In the genomic region with DNA sequence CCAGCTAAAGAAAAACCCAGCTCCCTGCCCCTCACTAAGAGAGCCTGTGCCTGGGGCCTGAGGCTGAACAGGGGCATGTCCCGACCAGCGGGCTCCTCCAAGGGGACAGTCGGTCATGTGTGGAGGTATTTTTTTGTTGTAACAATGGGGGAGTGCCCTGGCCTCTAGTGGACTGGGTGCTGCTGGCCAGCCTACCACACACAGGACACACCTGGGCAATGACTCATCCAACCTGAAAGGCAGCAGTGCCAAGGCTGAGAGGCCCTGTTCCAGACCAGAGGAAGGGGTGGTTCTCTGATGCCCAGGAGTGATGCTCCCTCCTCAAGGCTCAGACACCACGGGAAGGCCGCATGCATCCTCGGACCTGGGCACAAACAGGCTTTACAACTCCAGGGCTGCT, we compare ENCODE assay signal across 32 cellular contexts.
"Had no signal": no experiment of that assay in that cellular context is flagged by ENCODE, and none has a peak within 500 bp of the region (broad histone marks: within the 10 kb centered on the region; RNA-seq: fewer than 3 reads in every experiment).

No MANE protein-coding gene starts in this region.

- H3K4me1 Mint-ChIP-seq: activated B cell treated with CpG ODN at 0.5 μM for 24 hours; activated CD4-positive, alpha-beta T cell treated with anti-CD3 and anti-CD28 coated beads, Interleukin-2, amount 10 ng/mL, durations not matched to agents 24 days and 14 days; activated CD8-positive, alpha-beta memory T cell treated with anti-CD3 and anti-CD28 coated beads, Interleukin-2, amount 10 ng/mL, durations not matched to agents 7 days and 5 days; T-helper 17 cell had no signal

- ATAC-seq: activated CD8-positive, alpha-beta memory T cell treated with anti-CD3 and anti-CD28 coated beads, Interleukin-2, amount 10 ng/mL, durations not matched to agents 7 days and 5 days; Panc1; T-helper 17 cell had no signal

- H3K4me3 ChIP-seq: cardiac muscle cell, MG63 had no signal

- H3K9me3 ChIP-seq: MG63 had no signal

- DNase-seq: activated B cell treated with CpG ODN at 0.5 μM for 24 hours; activated CD4-positive, alpha-beta T cell treated with anti-CD3 and anti-CD28 coated beads for 1 hour; activated CD4-positive, alpha-beta T cell treated with anti-CD3 and anti-CD28 coated beads, Interleukin-2, amount 10 ng/mL, durations not matched to agents 24 days and 14 days; activated CD4-positive, alpha-beta T cell treated with anti-CD3 and anti-CD28 coated beads, Interleukin-2, amount 50 U/mL, for 48 hours; activated CD8-positive, alpha-beta memory T cell treated with anti-CD3 and anti-CD28 coated beads, Interleukin-2, amount 10 ng/mL, durations not matched to agents 7 days and 5 days; activated gamma-delta T cell; activated naive CD4-positive, alpha-beta T cell treated with anti-CD3 and anti-CD28 coated beads for 36 hours; activated T-cell treated with anti-CD3 and anti-CD28 coated beads, Interleukin-2, amount 50 U/mL, for 24 hours; amygdala; KG1; MG63; MV-4-11; NCI-H1092 treated with DMSO at 0.1 percent for 48 hours; NCI-H1417 treated with DMSO at 0.1 percent for 48 hours; NCI-H1694; NCI-H2029; NCI-H345; NCI-H510A; NCI-H69; NK-92 treated with Interleukin-12 subunit alpha and Interleukin-12 subunit beta, amount 100 ng/mL, for 24 hours; OCI-M1; SHP77 treated with DMSO at 0.1 percent for 48 hours; T-helper 17 cell; T1000 had no signal

- H3K4me3 Mint-ChIP-seq: activated B cell treated with CpG ODN at 0.5 μM for 24 hours; activated CD4-positive, alpha-beta T cell treated with anti-CD3 and anti-CD28 coated beads, Interleukin-2, amount 10 ng/mL, durations not matched to agents 24 days and 14 days; activated CD8-positive, alpha-beta memory T cell treated with anti-CD3 and anti-CD28 coated beads, Interleukin-2, amount 10 ng/mL, durations not matched to agents 7 days and 5 days; activated naive CD4-positive, alpha-beta T cell treated with anti-CD3 and anti-CD28 coated beads for 36 hours; activated naive CD8-positive, alpha-beta T cell; activated T-cell treated with anti-CD3 and anti-CD28 coated beads, Interleukin-2, amount 50 U/mL, for 24 hours; activated T-helper 1 cell treated with anti-CD3 and anti-CD28 coated beads, Interleukin-12 subunit alpha, Interleukin-12 subunit beta, Interleukin-2, Interleukin-4 antibody, amounts not matched to agents 30 ng/mL and 10 ng/mL and 1 ng/mL, durations not matched to agents 14 hours and 24 hours and 36 hours; IgD-negative memory B cell; T-helper 17 cell had no signal

- H3K36me3 Mint-ChIP-seq: activated CD8-positive, alpha-beta memory T cell treated with anti-CD3 and anti-CD28 coated beads, Interleukin-2, amount 10 ng/mL, durations not matched to agents 7 days and 5 days; activated naive CD8-positive, alpha-beta T cell; brain; IgD-negative memory B cell had no signal

- H3K9me3 Mint-ChIP-seq: activated B cell treated with CpG ODN at 0.5 μM for 24 hours; activated naive CD4-positive, alpha-beta T cell treated with anti-CD3 and anti-CD28 coated beads for 36 hours; activated T-cell treated with anti-CD3 and anti-CD28 coated beads, Interleukin-2, amount 50 U/mL, for 24 hours; activated T-helper 1 cell treated with anti-CD3 and anti-CD28 coated beads, Interleukin-12 subunit alpha, Interleukin-12 subunit beta, Interleukin-2, Interleukin-4 antibody, amounts not matched to agents 30 ng/mL and 10 ng/mL and 1 ng/mL, durations not matched to agents 14 hours and 24 hours and 36 hours; brain had no signal

- H3K36me3 ChIP-seq: cardiac muscle cell, MG63 had no signal

- H3K27me3 Mint-ChIP-seq: activated B cell treated with CpG ODN at 0.5 μM for 24 hours; activated CD4-positive, alpha-beta T cell treated with anti-CD3 and anti-CD28 coated beads, Interleukin-2, amount 10 ng/mL, durations not matched to agents 24 days and 14 days; activated CD8-positive, alpha-beta memory T cell treated with anti-CD3 and anti-CD28 coated beads, Interleukin-2, amount 10 ng/mL, durations not matched to agents 7 days and 5 days had no signal

- H3K27ac Mint-ChIP-seq: activated B cell treated with CpG ODN at 0.5 μM for 24 hours; activated CD4-positive, alpha-beta T cell treated with anti-CD3 and anti-CD28 coated beads, Interleukin-2, amount 10 ng/mL, durations not matched to agents 24 days and 14 days; activated CD8-positive, alpha-beta memory T cell treated with anti-CD3 and anti-CD28 coated beads, Interleukin-2, amount 10 ng/mL, durations not matched to agents 7 days and 5 days; activated naive CD4-positive, alpha-beta T cell treated with anti-CD3 and anti-CD28 coated beads for 36 hours; activated naive CD8-positive, alpha-beta T cell; activated T-cell treated with anti-CD3 and anti-CD28 coated beads, Interleukin-2, amount 50 U/mL, for 24 hours; activated T-helper 1 cell treated with anti-CD3 and anti-CD28 coated beads, Interleukin-12 subunit alpha, Interleukin-12 subunit beta, Interleukin-2, Interleukin-4 antibody, amounts not matched to agents 30 ng/mL and 10 ng/mL and 1 ng/mL, durations not matched to agents 14 hours and 24 hours and 36 hours; IgD-negative memory B cell; T-helper 17 cell had no signal

- H3K27me3 ChIP-seq: cardiac muscle cell, MG63 had no signal

- FAIRE-seq: astrocyte, TTC549 had no signal

- H3K27ac ChIP-seq: cardiac muscle cell had no signal
